ENCODE assay signal across 8 cellular contexts in genomic region chr19:52296400-52296772, GRCh38. TPM values are rescaled to one million over a fixed set of nuclear protein-coding genes. Genes with fewer than 3 reads are reported as not detected.
A peak's percentile ranks its signal among the peaks of the same experiment; 100 is the strongest.
DNase-seq lines count a peak whose midpoint lies in the region; ATAC-seq and TF ChIP-seq lines count a peak whose summit lies in the region.

No MANE protein-coding gene starts in this region.

- H3K9me3 ChIP-seq in psoas muscle: no peaks in the 10 kb centered on the region

- H3K27ac ChIP-seq in psoas muscle: peak overlapping the region; percentile 75

- no peak for TF ChIP-seq CTCF in fibroblast of pulmonary artery (IDR thresholded peaks at IDR 0.05; ENCODE audit: low read length, missing control alignments)
- TF ChIP-seq CTCF in psoas muscle (IDR thresholded peaks at IDR 0.05): no peak

- DNase-seq in NCI-H82 (lab: John Stamatoyannopoulos, UW): peak; percentile 51
- no peak for DNase-seq in NCI-H82 treated with DMSO at 0.1 percent for 48 hours (lab: John Stamatoyannopoulos, UW; ENCODE audit: unreplicated experiment)
- DNase-seq in fibroblast of pulmonary artery (ENCODE audit: low read depth): no peak
- DNase-seq in psoas muscle: no peak
- no peak for DNase-seq in NCI-H187 (lab: John Stamatoyannopoulos, UW)

- WGBS in psoas muscle, 3 donors: 12 to 23% (median 17%) methylated on average over 8 of the region's 8 CpGs

- H3K4me3 ChIP-seq in fibroblast of pulmonary artery (replicated peaks; ENCODE audit: low read depth, low read length) (peak overlapping the region; percentile 83), psoas muscle (peak overlapping the region; percentile 68)

- peaks cover 8% of the 10 kb centered on the region for H3K4me1 ChIP-seq in psoas muscle

- peaks cover 5 to 30% of the 10 kb centered on the region in 2 donors for H3K36me3 ChIP-seq in psoas muscle (ENCODE audit: insufficient read depth in 1 of 2, low read depth in 1 of 2)

- intact Hi-C loops in psoas muscle (cut with DNase I): loop anchor here in 1 of 2 donors (2.0 to 5.0 kb wide), 2 partner anchors 28 to 1171 kb away; partner anchors contain the start of genes ZNF766 and ZNF813

- H3K27me3 ChIP-seq in psoas muscle (ENCODE audit: insufficient read depth in 3 of 3, low read length in 2 of 3): no peaks in the 10 kb centered on the region

- peak; percentile 17 for ATAC-seq in SK-N-SH treated with all-trans-retinoic acid at 6 μM for 48 hours
- ATAC-seq in psoas muscle: peak; percentile 2 to 23 (median 7)
- no peak for ATAC-seq in GM21737 (IDR thresholded peaks at IDR 0.05; ENCODE audit: unreplicated experiment)
- no peak for ATAC-seq in GM18873 (IDR thresholded peaks at IDR 0.05; ENCODE audit: low FRiP score, unreplicated experiment)

TF ChIP-seq in SK-N-SH treated with all-trans-retinoic acid at 6 μM for 48 hours, 23 proteins besides CTCF, POLR2A, EP300 and RAD21:
- TF ChIP-seq ESRRG (CRISPR knock-in tag; IDR thresholded peaks at IDR 0.05) (no peak), ZFP3 (CRISPR knock-in tag; IDR thresholded peaks at IDR 0.05) (no peak), RARB (CRISPR knock-in tag; IDR thresholded peaks at IDR 0.05) (no peak), ARNTL (CRISPR knock-in tag; IDR thresholded peaks at IDR 0.05; ENCODE audit: borderline replicate concordance, low read depth) (no peak), ZNF8 (CRISPR knock-in tag; IDR thresholded peaks at IDR 0.05) (no peak), BACH2 (CRISPR knock-in tag; IDR thresholded peaks at IDR 0.05; ENCODE audit: borderline replicate concordance) (no peak), OSR1 (CRISPR knock-in tag; IDR thresholded peaks at IDR 0.05) (no peak), CSDC2 (CRISPR knock-in tag; IDR thresholded peaks at IDR 0.05) (no peak), ZNF70 (CRISPR knock-in tag; IDR thresholded peaks at IDR 0.05) (no peak), SNAI2 (CRISPR knock-in tag; IDR thresholded peaks at IDR 0.05) (no peak), CREB5 (CRISPR knock-in tag; IDR thresholded peaks at IDR 0.05; ENCODE audit: low read depth) (no peak)
- TF ChIP-seq, protein P1, sequence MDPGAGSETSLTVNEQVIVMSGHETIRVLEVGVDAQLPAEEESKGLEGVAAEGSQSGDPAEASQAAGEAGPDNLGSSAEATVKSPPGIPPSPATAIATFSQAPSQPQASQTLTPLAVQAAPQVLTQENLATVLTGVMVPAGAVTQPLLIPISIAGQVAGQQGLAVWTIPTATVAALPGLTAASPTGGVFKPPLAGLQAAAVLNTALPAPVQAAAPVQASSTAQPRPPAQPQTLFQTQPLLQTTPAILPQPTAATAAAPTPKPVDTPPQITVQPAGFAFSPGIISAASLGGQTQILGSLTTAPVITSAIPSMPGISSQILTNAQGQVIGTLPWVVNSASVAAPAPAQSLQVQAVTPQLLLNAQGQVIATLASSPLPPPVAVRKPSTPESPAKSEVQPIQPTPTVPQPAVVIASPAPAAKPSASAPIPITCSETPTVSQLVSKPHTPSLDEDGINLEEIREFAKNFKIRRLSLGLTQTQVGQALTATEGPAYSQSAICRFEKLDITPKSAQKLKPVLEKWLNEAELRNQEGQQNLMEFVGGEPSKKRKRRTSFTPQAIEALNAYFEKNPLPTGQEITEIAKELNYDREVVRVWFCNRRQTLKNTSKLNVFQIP (CRISPR knock-in tag; IDR thresholded peaks at IDR 0.05; ENCODE audit: borderline replicate concordance, low read depth): no peak
- TF ChIP-seq, protein P2, sequence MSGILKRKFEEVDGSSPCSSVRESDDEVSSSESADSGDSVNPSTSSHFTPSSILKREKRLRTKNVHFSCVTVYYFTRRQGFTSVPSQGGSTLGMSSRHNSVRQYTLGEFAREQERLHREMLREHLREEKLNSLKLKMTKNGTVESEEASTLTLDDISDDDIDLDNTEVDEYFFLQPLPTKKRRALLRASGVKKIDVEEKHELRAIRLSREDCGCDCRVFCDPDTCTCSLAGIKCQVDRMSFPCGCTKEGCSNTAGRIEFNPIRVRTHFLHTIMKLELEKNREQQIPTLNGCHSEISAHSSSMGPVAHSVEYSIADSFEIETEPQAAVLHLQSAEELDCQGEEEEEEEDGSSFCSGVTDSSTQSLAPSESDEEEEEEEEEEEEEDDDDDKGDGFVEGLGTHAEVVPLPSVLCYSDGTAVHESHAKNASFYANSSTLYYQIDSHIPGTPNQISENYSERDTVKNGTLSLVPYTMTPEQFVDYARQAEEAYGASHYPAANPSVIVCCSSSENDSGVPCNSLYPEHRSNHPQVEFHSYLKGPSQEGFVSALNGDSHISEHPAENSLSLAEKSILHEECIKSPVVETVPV (CRISPR knock-in tag; IDR thresholded peaks at IDR 0.05): no peak

RNA-seq across cellular contexts. Expression of gene ZNF480, which starts 0.6 kb away (rescaled TPM):
- 10 to 100 TPM in 1 of 4 donors, 1 to 10 TPM in 3; 6.2 to 10.5 (median 7.0) TPM for total RNA-seq in psoas muscle
- 1 to 10 TPM; 4.6 to 7.0 (median 5.3) TPM for polyA plus RNA-seq in psoas muscle

RNA-seq across cellular contexts. Expression of gene ZNF766, which starts 27.0 kb away (rescaled TPM):
- 10 to 100 TPM in 2 of 4 donors, 1 to 10 TPM in 2; 6.3 to 10.4 (median 8.8) TPM for total RNA-seq in psoas muscle
- 10 to 100 TPM in 1 of 3 donors, 1 to 10 TPM in 2; 3.6 to 10.7 (median 3.8) TPM for polyA plus RNA-seq in psoas muscle

RNA-seq across cellular contexts. Expression of gene ZNF610, which starts 39.7 kb away (rescaled TPM):
- 1 to 10 TPM in 2 of 4 donors, under 1 TPM in 2; 0.06 to 3.7 (median 1.1) TPM for total RNA-seq in psoas muscle
- under 1 TPM; 0.10 to 0.62 (median 0.47) TPM for polyA plus RNA-seq in psoas muscle

Comparison
In these comparisons a context has a peak if more than half of its experiments do, and no peak if none do; other contexts are left out.
1. ATAC-seq: peak in SK-N-SH treated with all-trans-retinoic acid at 6 μM for 48 hours (single experiment) and psoas muscle (4 of 4); none in GM21737 (single experiment) and GM18873 (single experiment).